8 cellular contexts compared by ENCODE assay signal in the genomic region with DNA sequence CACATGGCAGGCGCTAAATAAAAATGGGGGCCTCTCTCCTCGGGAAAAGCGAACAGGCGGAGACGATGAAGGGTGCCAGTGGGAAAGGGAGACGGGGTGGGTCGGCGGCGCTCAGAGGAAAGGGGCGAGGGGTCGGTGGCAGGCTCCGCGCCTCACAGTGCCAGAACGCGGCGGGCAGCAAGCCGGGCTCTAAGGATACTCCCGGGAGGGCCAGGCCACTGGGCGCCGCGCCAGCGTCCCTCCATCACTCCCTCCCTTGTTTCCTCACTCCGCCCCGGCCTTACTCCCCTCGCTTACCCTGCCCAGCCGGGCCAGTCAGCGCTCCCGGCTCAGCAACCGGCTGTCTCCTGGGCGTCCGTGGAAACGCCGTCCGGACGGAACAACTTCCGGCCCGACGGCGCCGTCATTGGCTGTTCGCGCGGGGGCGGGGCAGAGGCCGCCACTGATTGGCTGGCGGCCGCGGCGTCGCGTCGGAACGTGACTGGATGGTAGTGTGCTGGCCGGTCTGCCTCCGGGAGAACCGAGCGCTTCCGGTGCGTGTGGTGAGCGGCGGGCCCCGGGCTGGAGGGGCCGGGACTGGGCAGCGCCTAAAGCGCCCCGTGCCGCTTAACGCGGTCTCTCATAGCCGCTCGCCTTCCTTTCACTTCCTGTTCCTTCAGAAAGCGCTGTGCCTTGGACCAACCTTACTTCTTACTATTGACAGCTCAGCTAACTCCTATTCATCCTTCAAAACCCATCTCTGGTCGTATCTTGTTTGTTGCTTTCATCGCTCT. TPM values are rescaled to one million over a fixed set of nuclear protein-coding genes. Genes with fewer than 3 reads are reported as not detected.
DNase-seq lines count a peak whose midpoint lies in the region; ATAC-seq and TF ChIP-seq lines count a peak whose summit lies in the region.

Gene WDR25, plus strand, starts transcription at position 523 of the 773 bp plus-strand sequence.

- ATAC-seq in HG03378 (IDR thresholded peaks at IDR 0.05; ENCODE audit: unreplicated experiment), result peak; percentile 76
- peak; percentile 77 to 81 for ATAC-seq in activated CD4-positive, CD25-positive, alpha-beta regulatory T cell treated with anti-CD3 and anti-CD28 coated beads, Interleukin-2, amount 50 U/mL, for 24 hours

- peak within 1 kb of the TSS; percentile 81 for H3K4me3 ChIP-seq in kidney epithelial cell (ENCODE audit: low read depth, low read length)

- no peaks in the 10 kb centered on the region for H3K36me3 ChIP-seq in kidney epithelial cell (ENCODE audit: control insufficient read depth, insufficient read depth, low read length)

- TF ChIP-seq CTCF in kidney epithelial cell (IDR thresholded peaks at IDR 0.05; ENCODE audit: insufficient read depth, low read length, poor library complexity, severe bottlenecking), result no peak

- DNase-seq in AG20443 (ENCODE audit: low spot score) (peak; percentile 97), NCI-H446 treated with DMSO at 0.1 percent for 48 hours (lab: John Stamatoyannopoulos, UW) (peak; percentile 89), cerebellar cortex (ENCODE audit: low spot score) (peak; percentile 91), kidney epithelial cell (ENCODE audit: low read depth) (peak; percentile 68)
- peak; percentile 95 for DNase-seq in stimulated activated CD4-positive, alpha-beta T cell treated with anti-CD3 and anti-CD28 coated beads, Interleukin-15, amount 100 ng/mL, for 24 hours

- no peaks in the 10 kb centered on the region for H3K27me3 ChIP-seq in kidney epithelial cell (ENCODE audit: control insufficient read depth, insufficient read depth, low read length)

- peak; percentile 83 for TF ChIP-seq POLR2A in GM19099 (IDR thresholded peaks at IDR 0.05; ENCODE audit: extremely low read depth, insufficient read length, low read depth)

RNA-seq across cellular contexts. Expression of gene WDR25, which starts in this region (rescaled TPM):
- total RNA-seq in kidney epithelial cell, result 17.8 and 24.5 TPM in 2 replicates

Comparison
In these comparisons a context has a peak if more than half of its experiments do, and no peak if none do; other contexts are left out.
1. Peak in every context shown above with its lines: DNase-seq, ATAC-seq and H3K4me3 ChIP-seq.